Comparison of ENCODE assay signal across 21 cellular contexts in the genomic region with DNA sequence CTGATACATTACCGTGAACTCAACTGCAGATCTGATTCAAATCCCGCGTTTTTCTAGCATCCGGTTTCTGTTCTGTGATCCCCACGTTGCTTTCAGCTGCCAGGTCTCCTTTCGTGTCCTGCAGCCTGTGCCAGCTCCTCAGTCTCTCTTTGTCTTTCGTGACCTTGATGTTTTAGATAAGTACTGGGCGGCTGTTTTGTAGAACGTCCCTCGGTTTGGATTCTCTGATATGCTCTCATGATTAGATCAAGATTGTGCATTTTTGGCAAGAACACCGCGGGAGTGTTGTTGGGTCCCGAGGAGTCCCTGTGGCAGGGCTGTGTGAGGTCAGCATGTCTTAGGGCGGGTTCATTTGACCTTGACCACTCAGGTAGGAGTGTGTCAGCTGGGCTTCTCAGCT. TPM values are rescaled to one million over a fixed set of nuclear protein-coding genes. Genes with fewer than 3 reads are reported as not detected.
DNase-seq lines count a peak whose midpoint lies in the region; FAIRE-seq and TF ChIP-seq lines count a peak whose summit lies in the region.
"Had no signal": no experiment of that assay in that cellular context is flagged by ENCODE, and none has a peak within 500 bp of the region (broad histone marks: within the 10 kb centered on the region; RNA-seq: fewer than 3 reads in every experiment).

No MANE protein-coding gene starts in this region.

- no peak overlapping the region for H3K4me3 ChIP-seq in stomach
- H3K4me3 ChIP-seq: vagina had no signal

- peak; percentile 21 for DNase-seq in NCI-H2196 (lab: John Stamatoyannopoulos, UW; ENCODE audit: unreplicated experiment)
- DNase-seq in NCI-H2196 treated with DMSO at 0.1 percent for 48 hours (lab: John Stamatoyannopoulos, UW; ENCODE audit: unreplicated experiment): no peak
- peak; percentile 81 for DNase-seq in NCI-H2029 (lab: John Stamatoyannopoulos, UW)
- DNase-seq in stomach: peak; percentile 68
- no peak for DNase-seq in activated naive CD4-positive, alpha-beta T cell treated with anti-CD3 and anti-CD28 coated beads, Interleukin-2, amount 50 U/mL, for 16 hours
- DNase-seq in RCC 7860 (ENCODE audit: low spot score): no peak
- DNase-seq in AML-193 (lab: John Stamatoyannopoulos, UW): no peak
- DNase-seq: activated CD4-positive, alpha-beta T cell treated with anti-CD3 and anti-CD28 coated beads, Interleukin-2, amount 10 ng/mL, durations not matched to agents 7 days and 5 days; activated CD8-positive, alpha-beta memory T cell treated with anti-CD3 and anti-CD28 coated beads, Interleukin-2, amount 50 U/mL, for 4 hours; activated effector memory CD4-positive, alpha-beta T cell treated with Interleukin-2 at 50 U/mL for 16 hours; central memory CD4-positive, alpha-beta T cell; foreskin keratinocyte; midbrain; NCI-H446 had no signal

- intact Hi-C loops in stomach (cut with DNase I; ENCODE audit: low total_unique reads): no loop called here

- FAIRE-seq in RCC 7860 (lab: Jason Lieb, UNC): no peak
- FAIRE-seq: GM12892 had no signal

- H3K36me3 ChIP-seq in stomach: no peaks in the 10 kb centered on the region
- H3K36me3 ChIP-seq: vagina had no signal

- H3K9me3 ChIP-seq in stomach: peaks cover 0 to 30% (median 25%) of the 10 kb centered on the region in 4 donors

- WGBS in stomach, 5 donors: 19 to 44% (median 33%) methylated on average over 14 of the region's 14 CpGs

- H3K27ac ChIP-seq in VCaP (peak overlapping the region; percentile 90), stomach (peak overlapping the region in 3 of 5 donors; percentile 41 to 64 (median 56))
- H3K27ac ChIP-seq: foreskin keratinocyte, vagina had no signal

- H3K27me3 ChIP-seq in stomach: peaks cover 0 to 18% (median 0%) of the 10 kb centered on the region in 3 donors
- H3K27me3 ChIP-seq: vagina had no signal

- no peak for TF ChIP-seq POLR2A in stomach (IDR thresholded peaks at IDR 0.05)

- no peak for TF ChIP-seq CTCF in VCaP (conservative IDR thresholded peaks at IDR 0.05)
- TF ChIP-seq CTCF in stomach (IDR thresholded peaks at IDR 0.05): no peak

- H3K4me1 ChIP-seq in stomach: peaks cover 9 to 21% (median 14%) of the 10 kb centered on the region in 4 donors
- H3K4me1 ChIP-seq: foreskin keratinocyte, vagina had no signal

- no peak for TF ChIP-seq EP300 in stomach (IDR thresholded peaks at IDR 0.05)

RNA-seq across cellular contexts. Expression of a gene that starts 38.6 kb away (rescaled TPM):
- total RNA-seq in stomach: 100 to 1,000 TPM in 1 of 5 donors, 10 to 100 TPM in 4; 12.1 to 155 (median 75.9) TPM
- polyA plus RNA-seq in stomach: 10 to 100 TPM; 29.3 to 55.8 (median 42.2) TPM
- total RNA-seq: foreskin keratinocyte had no signal
- polyA plus RNA-seq: foreskin keratinocyte, neural cell had no signal

RNA-seq across cellular contexts. Expression of a gene that starts 39.1 kb away (rescaled TPM):
- total RNA-seq in stomach: 10 to 100 TPM in 1 of 5 donors, under 1 TPM in 3, not detected in 1; 0.43 to 11.6 (median 0.50) TPM
- under 1 TPM; 0.15 to 0.61 (median 0.31) TPM for polyA plus RNA-seq in stomach
- total RNA-seq: epithelial cell of proximal tubule, foreskin keratinocyte, H4, pulmonary artery endothelial cell, vagina had no signal
- polyA plus RNA-seq: foreskin keratinocyte, neural cell had no signal

Comparison
In these comparisons a context has a peak if more than half of its experiments do, and no peak if none do; other contexts are left out.
1. DNase-seq: peak in NCI-H2196 (single experiment), NCI-H2029 (single experiment) and stomach (single experiment); none in NCI-H2196 treated with DMSO at 0.1 percent for 48 hours (single experiment), activated naive CD4-positive, alpha-beta T cell treated with anti-CD3 and anti-CD28 coated beads, Interleukin-2, amount 50 U/mL, for 16 hours (single experiment), RCC 7860 (single experiment) and AML-193 (0 of 2).